10 cellular contexts compared by ENCODE assay signal in the genomic region with DNA sequence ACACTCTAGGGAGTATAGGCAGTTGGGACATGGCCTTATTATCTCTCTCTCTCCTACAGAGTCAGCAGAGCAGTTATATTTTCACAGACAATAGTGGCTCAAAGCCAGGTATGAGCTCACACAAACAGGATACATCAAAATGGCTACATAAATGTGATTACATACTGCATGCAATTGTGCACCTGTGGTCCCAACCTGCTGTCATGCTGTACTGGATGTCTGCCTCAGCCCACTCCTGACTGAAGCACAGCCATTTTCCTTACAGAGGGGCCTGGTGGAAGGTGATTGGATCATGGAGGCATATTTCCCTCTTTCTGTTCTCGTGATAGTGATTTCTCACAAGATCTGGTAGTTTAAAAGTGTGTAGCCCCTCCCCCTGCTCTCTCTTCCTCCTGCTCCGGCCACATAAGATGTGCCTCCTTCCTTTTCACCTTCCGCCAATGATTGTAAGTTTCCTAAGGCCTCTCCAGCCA. TPM values are rescaled to one million over a fixed set of nuclear protein-coding genes. Genes with fewer than 3 reads are reported as not detected.
A peak's percentile ranks its signal among the peaks of the same experiment; 100 is the strongest.
DNase-seq lines count a peak whose midpoint lies in the region; ATAC-seq and TF ChIP-seq lines count a peak whose summit lies in the region.
"Had no signal": no experiment of that assay in that cellular context is flagged by ENCODE, and none has a peak within 500 bp of the region (broad histone marks: within the 10 kb centered on the region; RNA-seq: fewer than 3 reads in every experiment).

No MANE protein-coding gene starts in this region.

- no peak overlapping the region for H2BK15ac ChIP-seq in mesendoderm (replicated peaks; ENCODE audit: low read depth)

- H3K36me3 Mint-ChIP-seq in activated T-cell treated with anti-CD3 and anti-CD28 coated beads, Interleukin-2, amount 50 U/mL, for 24 hours (ENCODE audit: low read depth) = peaks cover 13% of the 10 kb centered on the region

- no peak overlapping the region for H4K5ac ChIP-seq in mesendoderm (ENCODE audit: low read length)

- H3K36me3 ChIP-seq in hepatocyte (replicated peaks; ENCODE audit: insufficient read depth, low read depth) = no peaks in the 10 kb centered on the region
- H3K36me3 ChIP-seq in mesendoderm (ENCODE audit: control insufficient read depth, insufficient read depth, low read length) = no peaks in the 10 kb centered on the region

- H3K4me1 Mint-ChIP-seq in activated T-cell treated with anti-CD3 and anti-CD28 coated beads, Interleukin-2, amount 50 U/mL, for 24 hours (ENCODE audit: low read depth) = peaks cover 35% of the 10 kb centered on the region

- H3K18ac ChIP-seq in mesendoderm (ENCODE audit: low read length) = no peak overlapping the region

- no peaks in the 10 kb centered on the region for H3K4me1 ChIP-seq in hepatocyte (ENCODE audit: insufficient read depth)
- no peaks in the 10 kb centered on the region for H3K4me1 ChIP-seq in mesendoderm (ENCODE audit: control insufficient read depth, low read depth, low read length)

- no peak overlapping the region for H3K23ac ChIP-seq in mesendoderm (ENCODE audit: low read length)

- no peaks in the 10 kb centered on the region for H3K27me3 ChIP-seq in hepatocyte
- H3K27me3 ChIP-seq in mesendoderm (ENCODE audit: insufficient read depth, low read length, poor library complexity) = no peaks in the 10 kb centered on the region

- H2BK120ac ChIP-seq in mesendoderm (ENCODE audit: low read depth, low read length) = no peak overlapping the region

- no peaks in the 10 kb centered on the region for H3K27me3 Mint-ChIP-seq in activated T-cell treated with anti-CD3 and anti-CD28 coated beads, Interleukin-2, amount 50 U/mL, for 24 hours

- H3K4me3 Mint-ChIP-seq in activated T-cell treated with anti-CD3 and anti-CD28 coated beads, Interleukin-2, amount 50 U/mL, for 24 hours = no peak overlapping the region

- H3K9me3 Mint-ChIP-seq in activated T-cell treated with anti-CD3 and anti-CD28 coated beads, Interleukin-2, amount 50 U/mL, for 24 hours = peaks cover 5% of the 10 kb centered on the region

- H3K56ac ChIP-seq in mesendoderm (ENCODE audit: low read length) = no peak overlapping the region

- H3K27ac ChIP-seq in hepatocyte = no peak overlapping the region
- H3K27ac ChIP-seq in mesendoderm (ENCODE audit: low read depth, low read length) = no peak overlapping the region

- no peak overlapping the region for H2AFZ ChIP-seq in hepatocyte

- H3K27ac Mint-ChIP-seq in activated T-cell treated with anti-CD3 and anti-CD28 coated beads, Interleukin-2, amount 50 U/mL, for 24 hours = peak overlapping the region; percentile 74

- H3K9me2 ChIP-seq in hepatocyte (replicated peaks; ENCODE audit: insufficient read depth) = no peaks in the 10 kb centered on the region

- ATAC-seq in GM21825 (IDR thresholded peaks at IDR 0.05; ENCODE audit: unreplicated experiment) = no peak

- WGBS in hepatocyte (ENCODE audit: low lambda C conversion rate, missing lambda C conversion rate) = 92% methylated on average over 3 of the region's 3 CpGs
- no CpG with 5 or more reads among the region's 3 CpGs for WGBS in mesendoderm (ENCODE audit: extremely low coverage, insufficient coverage, low lambda C conversion rate)

- H3K4ac ChIP-seq in mesendoderm (ENCODE audit: low read depth, low read length) = no peak overlapping the region

- H3K4me2 ChIP-seq in hepatocyte = no peak overlapping the region
- no peak overlapping the region for H3K4me2 ChIP-seq in mesendoderm (ENCODE audit: low read length)

- DNase-seq in activated T-cell treated with anti-CD3 and anti-CD28 coated beads, Interleukin-2, amount 50 U/mL, for 24 hours = no peak
- DNase-seq in activated T-cell treated with anti-CD3 and anti-CD28 coated beads, Interleukin-2, amount 50 U/mL, for 1 hour = no peak
- DNase-seq in NOMO-1 treated with DMSO at 0.1 percent for 48 hours (lab: John Stamatoyannopoulos, UW; ENCODE audit: unreplicated experiment) (peak; percentile 89), dermis blood vessel endothelial cell (peak; percentile 90), renal cortical epithelial cell (ENCODE audit: low read depth) (peak; percentile 17), hepatocyte (ENCODE audit: low spot score) (no peak), mesendoderm (no peak)
- DNase-seq: HCEC 1CT, nucleus accumbens had no signal

- H3K79me1 ChIP-seq in mesendoderm (ENCODE audit: low read length) = no peaks in the 10 kb centered on the region

- no peak overlapping the region for H2AK5ac ChIP-seq in mesendoderm (ENCODE audit: low read length)

- H2BK5ac ChIP-seq in mesendoderm (ENCODE audit: low read length) = no peak overlapping the region

- H3K79me2 ChIP-seq in hepatocyte (no peaks in the 10 kb centered on the region), mesendoderm (ENCODE audit: control insufficient read depth, insufficient read depth, low read length) (no peaks in the 10 kb centered on the region)

- H3K9me3 ChIP-seq in hepatocyte (ENCODE audit: low read depth) = no peaks in the 10 kb centered on the region

- no peak for TF ChIP-seq CTCF in hepatocyte (IDR thresholded peaks at IDR 0.05; ENCODE audit: poor library complexity)

- no peak overlapping the region for H3K4me3 ChIP-seq in hepatocyte
- no peak overlapping the region for H3K4me3 ChIP-seq in mesendoderm (ENCODE audit: low read length)

- no peak overlapping the region for H4K8ac ChIP-seq in mesendoderm (ENCODE audit: low read depth, low read length)

- H3K9ac ChIP-seq in mesendoderm (ENCODE audit: low read length) = no peak overlapping the region

- H4K20me1 ChIP-seq in hepatocyte (ENCODE audit: insufficient read depth, poor library complexity, severe bottlenecking) = no peaks in the 10 kb centered on the region

RNA-seq across cellular contexts. Expression of gene SAMHD1, which starts 37.0 kb away (rescaled TPM):
- 54.5 and 57.6 TPM in 2 replicates for total RNA-seq in dermis blood vessel endothelial cell
- 21.6 and 33.5 TPM in 2 replicates for total RNA-seq in renal cortical epithelial cell
- 28.3 and 29.5 TPM in 2 replicates for total RNA-seq in hepatocyte
- polyA plus RNA-seq in hepatocyte = 20.6 and 27.0 TPM in 2 replicates
- 3.8 TPM for polyA plus RNA-seq in mesendoderm (2013, experiment 1 of 2)
- polyA plus RNA-seq in mesendoderm (2013, experiment 2 of 2) = 3.9 TPM

Comparison
In these comparisons a context has a peak if more than half of its experiments do, and no peak if none do; other contexts are left out.
1. DNase-seq: peak in NOMO-1 treated with DMSO at 0.1 percent for 48 hours (single experiment), dermis blood vessel endothelial cell (single experiment) and renal cortical epithelial cell (single experiment); none in activated T-cell treated with anti-CD3 and anti-CD28 coated beads, Interleukin-2, amount 50 U/mL, for 24 hours (single experiment), activated T-cell treated with anti-CD3 and anti-CD28 coated beads, Interleukin-2, amount 50 U/mL, for 1 hour (single experiment), hepatocyte (single experiment) and mesendoderm (single experiment).